In the genomic region with DNA sequence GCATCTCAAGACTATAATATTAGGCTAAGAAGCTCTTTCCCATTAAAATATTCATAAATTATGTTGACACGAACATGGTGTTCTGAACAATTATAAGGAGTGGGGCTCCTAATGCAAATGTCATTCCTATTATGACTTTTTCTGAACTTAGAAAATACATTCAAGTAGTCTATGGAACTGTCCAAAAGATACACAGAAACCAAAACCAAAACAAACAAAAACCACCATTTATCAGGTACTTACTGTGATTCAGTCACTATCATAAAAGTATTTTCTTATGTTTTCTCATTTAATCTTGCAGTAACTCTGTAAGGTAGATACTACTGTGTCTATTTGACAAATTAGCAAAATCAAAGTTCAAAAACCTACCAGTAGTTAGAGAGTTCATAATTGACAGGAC, we compare ENCODE assay signal across 28 cellular contexts.
"Had no signal": no experiment of that assay in that cellular context is flagged by ENCODE, and none has a peak within 500 bp of the region (broad histone marks: within the 10 kb centered on the region; RNA-seq: fewer than 3 reads in every experiment).

No MANE protein-coding gene starts in this region.

- H3K36me3 Mint-ChIP-seq: neural progenitor cell; stimulated activated effector memory CD8-positive, alpha-beta T cell treated with anti-CD3 and anti-CD28 coated beads, Interleukin-12 subunit alpha, Interleukin-12 subunit beta, amount 100 ng/mL, for 72 hours; stimulated activated naive B cell treated with anti-CD40 and anti-IgM and Interleukin-4, amounts not matched to agents 10 μg/mL and 1 μg/mL and 100 μg/mL, for 72 hours had no signal

- H3K4me3 ChIP-seq: neural progenitor cell, ovary, psoas muscle, right lobe of liver, sigmoid colon, stomach, thoracic aorta, thyroid gland, tibial nerve, upper lobe of left lung, vagina had no signal

- H3K9ac ChIP-seq: neural progenitor cell, parathyroid adenoma had no signal

- H3K4me1 Mint-ChIP-seq: nephron; stimulated activated effector memory CD8-positive, alpha-beta T cell treated with anti-CD3 and anti-CD28 coated beads, Interleukin-12 subunit alpha, Interleukin-12 subunit beta, amount 100 ng/mL, for 72 hours; stimulated activated naive B cell treated with anti-CD40 and anti-IgM and Interleukin-4, amounts not matched to agents 10 μg/mL and 1 μg/mL and 100 μg/mL, for 72 hours had no signal

- ATAC-seq: psoas muscle; right cardiac atrium; right lobe of liver; stimulated activated effector memory CD8-positive, alpha-beta T cell treated with anti-CD3 and anti-CD28 coated beads, Interleukin-12 subunit alpha, Interleukin-12 subunit beta, amount 100 ng/mL, for 72 hours; stimulated activated naive B cell treated with anti-CD40 and anti-IgM and Interleukin-4, amounts not matched to agents 10 μg/mL and 1 μg/mL and 100 μg/mL, for 72 hours had no signal

- H3K4me3 Mint-ChIP-seq: nephron; neural progenitor cell; stimulated activated effector memory CD8-positive, alpha-beta T cell treated with anti-CD3 and anti-CD28 coated beads, Interleukin-12 subunit alpha, Interleukin-12 subunit beta, amount 100 ng/mL, for 72 hours; stimulated activated naive B cell treated with anti-CD40 and anti-IgM and Interleukin-4, amounts not matched to agents 10 μg/mL and 1 μg/mL and 100 μg/mL, for 72 hours; stimulated activated naive CD8-positive, alpha-beta T cell treated with anti-CD3 and anti-CD28 coated beads, Interleukin-15, Interleukin-2, amounts not matched to agents 100 ng/mL and 50 ng/mL, for 24 hours had no signal

- H3K27ac ChIP-seq: neural progenitor cell, ovary, parathyroid adenoma, psoas muscle, right lobe of liver, sigmoid colon, stomach, thoracic aorta, thyroid gland, tibial nerve, upper lobe of left lung, vagina had no signal

- FAIRE-seq: small intestine, urothelium cell line had no signal

- DNase-seq: occipital lobe; ovary; posterior cingulate gyrus; psoas muscle; right cardiac atrium; right lobe of liver; sigmoid colon; small intestine; stimulated activated CD4-positive, alpha-beta T cell treated with anti-CD3 and anti-CD28 coated beads, Interleukin-15, amount 100 ng/mL, for 24 hours; stimulated activated CD4-positive, alpha-beta T cell treated with anti-CD3 and anti-CD28 coated beads, Interleukin-2, amount 100 ng/mL, for 24 hours; stimulated activated CD4-positive, alpha-beta T cell treated with anti-CD3 and anti-CD28 coated beads, Interleukin-2, amount 100 ng/mL, for 48 hours; stimulated activated CD4-positive, alpha-beta T cell treated with anti-CD3 and anti-CD28 coated beads, Interleukin-4, amount 100 ng/mL, for 24 hours; stimulated activated naive B cell treated with anti-CD40 and anti-IgM and Interleukin-4, amounts not matched to agents 10 μg/mL and 1 μg/mL and 100 μg/mL, for 72 hours; stimulated activated naive CD4-positive, alpha-beta T cell treated with Interleukin-2 at 50 U/mL for 16 hours; stomach; thyroid gland; trophoblast cell; upper lobe of left lung had no signal

- H3K4me2 ChIP-seq: neural progenitor cell had no signal

- H3K9me3 ChIP-seq: ovary, psoas muscle, right lobe of liver, sigmoid colon, stomach, thoracic aorta, thyroid gland, tibial nerve, upper lobe of left lung, vagina had no signal

- H3K79me2 ChIP-seq: parathyroid adenoma had no signal

- H3K9me3 Mint-ChIP-seq: nephron; neural progenitor cell; stimulated activated naive B cell treated with anti-CD40 and anti-IgM and Interleukin-4, amounts not matched to agents 10 μg/mL and 1 μg/mL and 100 μg/mL, for 72 hours; stimulated activated naive CD8-positive, alpha-beta T cell treated with anti-CD3 and anti-CD28 coated beads, Interleukin-15, Interleukin-2, amounts not matched to agents 100 ng/mL and 50 ng/mL, for 24 hours had no signal

- H3K27me3 ChIP-seq: neural progenitor cell, ovary, right lobe of liver, sigmoid colon, stomach, thyroid gland, tibial nerve, upper lobe of left lung, vagina had no signal

- H3K27ac Mint-ChIP-seq: nephron; neural progenitor cell; progenitor cell of endocrine pancreas; stimulated activated effector memory CD8-positive, alpha-beta T cell treated with anti-CD3 and anti-CD28 coated beads, Interleukin-12 subunit alpha, Interleukin-12 subunit beta, amount 100 ng/mL, for 72 hours; stimulated activated naive B cell treated with anti-CD40 and anti-IgM and Interleukin-4, amounts not matched to agents 10 μg/mL and 1 μg/mL and 100 μg/mL, for 72 hours; stimulated activated naive CD8-positive, alpha-beta T cell treated with anti-CD3 and anti-CD28 coated beads, Interleukin-15, Interleukin-2, amounts not matched to agents 100 ng/mL and 50 ng/mL, for 24 hours had no signal

- H3K27me3 Mint-ChIP-seq: stimulated activated naive B cell treated with anti-CD40 and anti-IgM and Interleukin-4, amounts not matched to agents 10 μg/mL and 1 μg/mL and 100 μg/mL, for 72 hours; stimulated activated naive CD8-positive, alpha-beta T cell treated with anti-CD3 and anti-CD28 coated beads, Interleukin-15, Interleukin-2, amounts not matched to agents 100 ng/mL and 50 ng/mL, for 24 hours had no signal

- H3K4me1 ChIP-seq: neural progenitor cell, parathyroid adenoma, psoas muscle, right lobe of liver, sigmoid colon, stomach, thyroid gland, tibial nerve, upper lobe of left lung, vagina had no signal

- H2AFZ ChIP-seq: neural progenitor cell, parathyroid adenoma had no signal

- H3K36me3 ChIP-seq: neural progenitor cell, ovary, right lobe of liver, sigmoid colon, stomach, thoracic aorta, thyroid gland, tibial nerve, upper lobe of left lung, vagina had no signal
